In genomic region chr9:115972802-115973201, GRCh38 we compare ENCODE assay signal across 26 cellular contexts.
A peak's percentile ranks its signal among the peaks of the same experiment; 100 is the strongest.
DNase-seq lines count a peak whose midpoint lies in the region; ATAC-seq, FAIRE-seq and TF ChIP-seq lines count a peak whose summit lies in the region.
"Had no signal": no experiment of that assay in that cellular context is flagged by ENCODE, and none has a peak within 500 bp of the region (broad histone marks: within the 10 kb centered on the region; RNA-seq: fewer than 3 reads in every experiment).

No MANE protein-coding gene starts in this region.

- TF ChIP-seq EP300 in HepG2 (IDR thresholded peaks at IDR 0.05; ENCODE audit: low read depth in 2 of 2, low read length in 2 of 2), result no peak
- no peak for TF ChIP-seq EP300 in HepG2 (CRISPR knock-in tag; IDR thresholded peaks at IDR 0.05; ENCODE audit: borderline replicate concordance)

- H3K4me1 ChIP-seq in HepG2 (ENCODE audit: insufficient read depth, low read length) (no peaks in the 10 kb centered on the region), right lobe of liver (no peaks in the 10 kb centered on the region), left lung (no peaks in the 10 kb centered on the region)
- H3K4me1 ChIP-seq: BE2C had no signal

- no peak overlapping the region for H2AFZ ChIP-seq in HepG2 (ENCODE audit: low read length)
- H2AFZ ChIP-seq: GM23248 had no signal

- no peak for TF ChIP-seq RAD21 in HepG2 (CRISPR knock-in tag; IDR thresholded peaks at IDR 0.05)

- H3K4me3 ChIP-seq in HepG2 (replicated peaks in 1 of 3; ENCODE audit: insufficient read depth in 1 of 3, low read depth in 2 of 3, low read length in 3 of 3) (no peak overlapping the region), right lobe of liver (no peak overlapping the region), left lung (no peak overlapping the region)
- H3K4me3 ChIP-seq: GM23248 had no signal

- intact Hi-C loops in HepG2 (cut with micrococcal nuclease; ENCODE audit: unreplicated experiment) (no loop called here), right lobe of liver (cut with DNase I) (no loop called here), left lung (cut with DNase I) (no loop called here)

- H3K4me2 ChIP-seq in HepG2 (ENCODE audit: low read depth, low read length), result no peak overlapping the region

- H3K9ac ChIP-seq in HepG2 (ENCODE audit: insufficient read depth, low read depth, low read length), result no peak overlapping the region
- H3K9ac ChIP-seq: GM23248 had no signal

- ATAC-seq in HepG2 (no peak), right lobe of liver (no peak), left lung (peak; percentile 42), HG02852 (IDR thresholded peaks at IDR 0.05; ENCODE audit: unreplicated experiment) (no peak)
- ATAC-seq in activated naive CD4-positive, alpha-beta T cell treated with anti-CD3 and anti-CD28 coated beads, Interleukin-2, amount 50 U/mL, for 72 hours, result no peak
- no peak for ATAC-seq in activated CD8-positive, alpha-beta memory T cell treated with anti-CD3 and anti-CD28 coated beads, Interleukin-2, amount 10 ng/mL, durations not matched to agents 7 days and 5 days
- ATAC-seq: Panc1 had no signal

- H3K9me3 Mint-ChIP-seq in activated naive CD4-positive, alpha-beta T cell treated with anti-CD3 and anti-CD28 coated beads, Interleukin-2, amount 50 U/mL, for 72 hours, result peaks cover 10 to 14% of the 10 kb centered on the region in 2 donors
- no peaks in the 10 kb centered on the region for H3K9me3 Mint-ChIP-seq in activated CD8-positive, alpha-beta memory T cell treated with anti-CD3 and anti-CD28 coated beads, Interleukin-2, amount 10 ng/mL, durations not matched to agents 7 days and 5 days (ENCODE audit: low read depth)

- H3K27me3 ChIP-seq in HepG2 (ENCODE audit: control insufficient read depth in 1 of 2, insufficient read depth in 2 of 2, low read length in 2 of 2) (no peaks in the 10 kb centered on the region), right lobe of liver (no peaks in the 10 kb centered on the region), left lung (no peaks in the 10 kb centered on the region)
- H3K27me3 ChIP-seq: BE2C had no signal

- no peak overlapping the region for H3K27ac Mint-ChIP-seq in activated naive CD4-positive, alpha-beta T cell treated with anti-CD3 and anti-CD28 coated beads, Interleukin-2, amount 50 U/mL, for 72 hours
- H3K27ac Mint-ChIP-seq in activated CD8-positive, alpha-beta memory T cell treated with anti-CD3 and anti-CD28 coated beads, Interleukin-2, amount 10 ng/mL, durations not matched to agents 7 days and 5 days, result no peak overlapping the region
- H3K27ac Mint-ChIP-seq: H9, IgD-negative memory B cell had no signal

- H3K79me2 ChIP-seq in HepG2 (ENCODE audit: insufficient read depth, low read length), result no peaks in the 10 kb centered on the region

- no peak overlapping the region for H3K27ac ChIP-seq in HepG2 (ENCODE audit: extremely low read length, insufficient read depth, low read length)
- no peak overlapping the region for H3K27ac ChIP-seq in right lobe of liver
- H3K27ac ChIP-seq in left lung, result no peak overlapping the region
- H3K27ac ChIP-seq: GM23248 had no signal

- TF ChIP-seq CTCF in HepG2 (CRISPR knock-in tag; IDR thresholded peaks at IDR 0.05) (no peak), right lobe of liver (IDR thresholded peaks at IDR 0.05) (no peak), left lung (IDR thresholded peaks at IDR 0.05) (no peak)

- POLR2A ChIA-PET in HepG2 (lab: Yijun Ruan, JAX), result interaction anchor here (1.3 kb wide), 1 partner anchor 28 kb away, joined by 5 read pairs; no protein-coding TSS in a partner anchor

- CTCF ChIA-PET in HepG2 (lab: Yijun Ruan, JAX; ENCODE audit: low intra/inter-chr PET ratio, low total read pairs), result no interaction called here
- CTCF ChIA-PET in activated CD8-positive, alpha-beta memory T cell treated with anti-CD3 and anti-CD28 coated beads, Interleukin-2, amount 10 ng/mL, durations not matched to agents 7 days and 5 days (lab: Charles Lee), result interaction anchor here (0.6 kb wide), 1 partner anchor 118 kb away, joined by 3 read pairs; no protein-coding TSS in a partner anchor

- in situ Hi-C loops in HepG2 (cut with HindIII; ENCODE audit: extremely low pct_ligation_motif_present, low pct_unique_long_range_greater_than_20kb), result no loop called here

- no peak overlapping the region for H3K4me3 Mint-ChIP-seq in activated CD8-positive, alpha-beta memory T cell treated with anti-CD3 and anti-CD28 coated beads, Interleukin-2, amount 10 ng/mL, durations not matched to agents 7 days and 5 days
- H3K4me3 Mint-ChIP-seq: H9, IgD-negative memory B cell had no signal

- no peak for FAIRE-seq in HepG2 (lab: Jason Lieb, UNC)
- FAIRE-seq: D721Med, GM18507, GM19239, HTR-8/SVneo had no signal

- no peaks in the 10 kb centered on the region for H3K4me1 Mint-ChIP-seq in activated CD8-positive, alpha-beta memory T cell treated with anti-CD3 and anti-CD28 coated beads, Interleukin-2, amount 10 ng/mL, durations not matched to agents 7 days and 5 days
- H3K4me1 Mint-ChIP-seq: IgD-negative memory B cell had no signal

- no peaks in the 10 kb centered on the region for H3K27me3 Mint-ChIP-seq in activated CD8-positive, alpha-beta memory T cell treated with anti-CD3 and anti-CD28 coated beads, Interleukin-2, amount 10 ng/mL, durations not matched to agents 7 days and 5 days
- H3K27me3 Mint-ChIP-seq: IgD-negative memory B cell had no signal

- no peaks in the 10 kb centered on the region for H3K36me3 Mint-ChIP-seq in activated naive CD4-positive, alpha-beta T cell treated with anti-CD3 and anti-CD28 coated beads, Interleukin-2, amount 50 U/mL, for 72 hours
- no peaks in the 10 kb centered on the region for H3K36me3 Mint-ChIP-seq in activated CD8-positive, alpha-beta memory T cell treated with anti-CD3 and anti-CD28 coated beads, Interleukin-2, amount 10 ng/mL, durations not matched to agents 7 days and 5 days
- H3K36me3 Mint-ChIP-seq: IgD-negative memory B cell had no signal

- no peak for TF ChIP-seq POLR2A in HepG2 (IDR thresholded peaks at IDR 0.05; ENCODE audit: insufficient read depth in 1 of 2, low read depth in 2 of 2, low read length in 2 of 2)
- no peak for TF ChIP-seq POLR2A in right lobe of liver (IDR thresholded peaks at IDR 0.05)

- H4K20me1 ChIP-seq in HepG2 (ENCODE audit: insufficient read depth, low read length), result no peaks in the 10 kb centered on the region

- H3K36me3 ChIP-seq in HepG2 (replicated peaks in 1 of 2; ENCODE audit: control insufficient read depth in 1 of 2, insufficient read depth in 2 of 2, low read length in 2 of 2) (no peaks in the 10 kb centered on the region), right lobe of liver (no peaks in the 10 kb centered on the region), left lung (no peaks in the 10 kb centered on the region)
- H3K36me3 ChIP-seq: BE2C had no signal

- DNase-seq in HepG2 (ENCODE audit: low spot score), result peak; percentile 32
- no peak for DNase-seq in right lobe of liver
- DNase-seq in amniotic epithelial cell (ENCODE audit: low read depth), result peak; percentile 38
- DNase-seq in left lung, result no peak
- no peak for DNase-seq in activated naive CD4-positive, alpha-beta T cell treated with anti-CD3 and anti-CD28 coated beads, Interleukin-2, amount 50 U/mL, for 72 hours (ENCODE audit: low spot score in 2 of 2)
- no peak for DNase-seq in activated CD8-positive, alpha-beta memory T cell treated with anti-CD3 and anti-CD28 coated beads, Interleukin-2, amount 10 ng/mL, durations not matched to agents 7 days and 5 days
- DNase-seq: 8988T; BE2C; GDM1; H9; MV-4-11; NCI-H1105 treated with DMSO at 0.1 percent for 48 hours; NCI-H2029 treated with DMSO at 0.1 percent for 48 hours; NCI-H226; NCI-H510A treated with DMSO at 0.1 percent for 48 hours; NCI-H774; NK-92 treated with Interleukin-12 subunit alpha and Interleukin-12 subunit beta, amount 100 ng/mL, for 24 hours; SIG-M5 had no signal

- BruUV-seq in HepG2 (replicated peaks; lab: Mats Ljungman, UMichigan), result no TSS peak

- H3K9me3 ChIP-seq in HepG2 (ENCODE audit: low read length) (no peaks in the 10 kb centered on the region), right lobe of liver (no peaks in the 10 kb centered on the region), left lung (peaks cover 0 to 4% of the 10 kb centered on the region in 2 donors)
- H3K9me3 ChIP-seq: BE2C had no signal

TF ChIP-seq in HepG2, 621 proteins besides CTCF, POLR2A, EP300 and RAD21 (continues in another document):
- TF ChIP-seq NFE2L1 (CRISPR knock-in tag; IDR thresholded peaks at IDR 0.05; ENCODE audit: borderline replicate concordance) (no peak), RBM39 (IDR thresholded peaks at IDR 0.05; ENCODE audit: low read depth, low read length, poor library complexity, severe bottlenecking) (no peak), ZNF704 (CRISPR knock-in tag; IDR thresholded peaks at IDR 0.05; ENCODE audit: borderline replicate concordance) (no peak), MBD4 (IDR thresholded peaks at IDR 0.05; ENCODE audit: borderline replicate concordance, low read length) (no peak), ZNF616 (CRISPR knock-in tag; IDR thresholded peaks at IDR 0.05; ENCODE audit: low read depth) (no peak), ATF3 (CRISPR knock-in tag; IDR thresholded peaks at IDR 0.05) (no peak), TBX2 (CRISPR knock-in tag; IDR thresholded peaks at IDR 0.05; ENCODE audit: borderline replicate concordance) (no peak), MYPOP (CRISPR knock-in tag; IDR thresholded peaks at IDR 0.05) (no peak), HDAC2 (CRISPR knock-in tag; IDR thresholded peaks at IDR 0.05) (no peak), ZNF766 (CRISPR knock-in tag; IDR thresholded peaks at IDR 0.05; ENCODE audit: borderline replicate concordance) (no peak), SMC3 (IDR thresholded peaks at IDR 0.05; ENCODE audit: low read length) (no peak), ZC3H13 (CRISPR knock-in tag; IDR thresholded peaks at IDR 0.05) (no peak)

Comparison
In these comparisons a context has a peak if more than half of its experiments do, and no peak if none do; other contexts are left out.
1. DNase-seq: peak in HepG2 (single experiment) and amniotic epithelial cell (single experiment); none in right lobe of liver (0 of 3), left lung (0 of 2), activated naive CD4-positive, alpha-beta T cell treated with anti-CD3 and anti-CD28 coated beads, Interleukin-2, amount 50 U/mL, for 72 hours (0 of 2) and activated CD8-positive, alpha-beta memory T cell treated with anti-CD3 and anti-CD28 coated beads, Interleukin-2, amount 10 ng/mL, durations not matched to agents 7 days and 5 days (single experiment).